In the genomic region with DNA sequence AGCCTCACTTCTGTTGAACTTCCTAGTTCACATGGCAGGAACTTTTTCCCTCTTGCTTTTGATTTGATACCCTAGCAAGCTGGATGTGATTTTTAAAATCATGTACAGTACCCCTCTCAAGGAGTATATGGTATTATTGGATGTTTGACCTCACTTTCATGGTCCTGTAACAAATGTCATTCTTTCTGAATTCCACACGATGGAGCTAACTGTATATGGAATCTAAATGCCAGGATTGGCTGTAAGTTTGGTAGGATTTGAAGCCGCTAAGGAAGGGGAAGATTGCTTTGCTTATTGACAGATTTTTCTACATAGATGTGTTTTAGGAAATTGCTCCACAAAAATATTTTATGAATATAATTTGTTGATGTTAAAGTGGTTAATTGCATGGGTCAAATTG, we compare ENCODE assay signal across 8 cellular contexts. TPM values are rescaled to one million over a fixed set of nuclear protein-coding genes. Genes with fewer than 3 reads are reported as not detected.
DNase-seq lines count a peak whose midpoint lies in the region; ATAC-seq and TF ChIP-seq lines count a peak whose summit lies in the region.

No MANE protein-coding gene starts in this region.

- ATAC-seq in GM23338 (peak; percentile 80), RWPE2 (ENCODE audit: low read depth) (peak; percentile 57; the same call in 2 of the 3 replicates)

- no peaks in the 10 kb centered on the region for H3K36me3 ChIP-seq in GM23338 (ENCODE audit: insufficient read depth)
- no peaks in the 10 kb centered on the region for H3K36me3 ChIP-seq in RWPE2 (ENCODE audit: low read depth)
- H3K36me3 ChIP-seq in spleen: peaks cover 0 to 17% (median 2%) of the 10 kb centered on the region in 6 donors
- H3K36me3 ChIP-seq in MG63: no peaks in the 10 kb centered on the region

- peak; percentile 60 for TF ChIP-seq CTCF in AG04450 (IDR thresholded peaks at IDR 0.05; ENCODE audit: low read depth, low read length)
- peak; percentile 80 to 84 for TF ChIP-seq CTCF in GM23338 (conservative IDR thresholded peaks at IDR 0.05; ENCODE audit: low read depth in 2 of 2)
- TF ChIP-seq CTCF in RWPE2 (IDR thresholded peaks at IDR 0.05; ENCODE audit: poor library complexity, severe bottlenecking): peak; percentile 73
- TF ChIP-seq CTCF in spleen (IDR thresholded peaks at IDR 0.05 in 8 of 11, conservative IDR thresholded peaks at IDR 0.05 in 3 of 11): peak in 7 of 11 experiments; percentile 19 to 43 (median 34)

- no peaks in the 10 kb centered on the region for H4K20me1 ChIP-seq in GM23338 (replicated peaks; ENCODE audit: insufficient read depth)

- H3K27ac ChIP-seq in AG04450 (ENCODE audit: low read depth, low read length) (no peak overlapping the region), GM23338 (ENCODE audit: low read depth) (no peak overlapping the region), RWPE2 (ENCODE audit: poor library complexity, severe bottlenecking) (no peak overlapping the region), spleen (no peak overlapping the region)

- no peak overlapping the region for H2AFZ ChIP-seq in GM23338

- DNase-seq in AG04450 (ENCODE audit: low read depth, low spot score) (no peak), GM23338 (ENCODE audit: low spot score) (peak; percentile 70), RWPE2 (ENCODE audit: low spot score) (no peak), globus pallidus (ENCODE audit: low spot score) (peak; percentile 45), spleen (no peak), MG63 (no peak)
- no peak for DNase-seq in activated T-cell treated with anti-CD3 and anti-CD28 coated beads, Interleukin-2, amount 50 U/mL, for 24 hours
- DNase-seq in activated T-helper 2 cell treated with anti-CD3 and anti-CD28 coated beads, Interferon-gamma antibody, Interleukin-2, Interleukin-4, amounts not matched to agents 10 μg/mL and 5 μg/mL and 100 μg/mL, durations not matched to agents 14 hours and 24 hours and 36 hours (ENCODE audit: low spot score): no peak

- H3K4me3 Mint-ChIP-seq in GM23338: no peak overlapping the region
- H3K4me3 Mint-ChIP-seq in activated T-cell treated with anti-CD3 and anti-CD28 coated beads, Interleukin-2, amount 50 U/mL, for 24 hours: no peak overlapping the region
- H3K4me3 Mint-ChIP-seq in activated T-helper 2 cell treated with anti-CD3 and anti-CD28 coated beads, Interferon-gamma antibody, Interleukin-2, Interleukin-4, amounts not matched to agents 10 μg/mL and 5 μg/mL and 100 μg/mL, durations not matched to agents 14 hours and 24 hours and 36 hours (ENCODE audit: low read depth): no peak overlapping the region

- H3K36me3 Mint-ChIP-seq in GM23338 (ENCODE audit: low read depth): peaks cover 5% of the 10 kb centered on the region; the same call in 2 of the 3 replicates
- H3K36me3 Mint-ChIP-seq in activated T-cell treated with anti-CD3 and anti-CD28 coated beads, Interleukin-2, amount 50 U/mL, for 24 hours (ENCODE audit: low read depth): peaks cover 39% of the 10 kb centered on the region
- peaks cover 12% of the 10 kb centered on the region for H3K36me3 Mint-ChIP-seq in activated T-helper 2 cell treated with anti-CD3 and anti-CD28 coated beads, Interferon-gamma antibody, Interleukin-2, Interleukin-4, amounts not matched to agents 10 μg/mL and 5 μg/mL and 100 μg/mL, durations not matched to agents 14 hours and 24 hours and 36 hours (ENCODE audit: low read depth)

- H3K27ac Mint-ChIP-seq in GM23338: no peak overlapping the region
- no peak overlapping the region for H3K27ac Mint-ChIP-seq in activated T-cell treated with anti-CD3 and anti-CD28 coated beads, Interleukin-2, amount 50 U/mL, for 24 hours
- H3K27ac Mint-ChIP-seq in activated T-helper 2 cell treated with anti-CD3 and anti-CD28 coated beads, Interferon-gamma antibody, Interleukin-2, Interleukin-4, amounts not matched to agents 10 μg/mL and 5 μg/mL and 100 μg/mL, durations not matched to agents 14 hours and 24 hours and 36 hours: no peak overlapping the region

- H3K27me3 ChIP-seq in AG04450 (ENCODE audit: control insufficient read depth, insufficient read depth, low read length) (no peaks in the 10 kb centered on the region), GM23338 (ENCODE audit: insufficient read depth) (no peaks in the 10 kb centered on the region), RWPE2 (ENCODE audit: insufficient read depth, poor library complexity, severe bottlenecking) (no peaks in the 10 kb centered on the region), spleen (replicated peaks in 1 of 7) (no peaks in the 10 kb centered on the region), MG63 (no peaks in the 10 kb centered on the region)

- CTCF ChIA-PET in AG04450 (lab: Charles Lee): interaction anchor here (0.5 to 3.0 kb wide), 41 partner anchors 9 to 762 kb away, joined by 3 to 69 read pairs (median 4); a partner anchor contains a TSS

- H3K4me2 ChIP-seq in GM23338: no peak overlapping the region

- POLR2A ChIA-PET in AG04450 (lab: Yijun Ruan, JAX): no interaction called here

- H3K27me3 Mint-ChIP-seq in GM23338 (ENCODE audit: insufficient read depth, low read depth, poor library complexity): peaks cover 3% of the 10 kb centered on the region
- no peaks in the 10 kb centered on the region for H3K27me3 Mint-ChIP-seq in activated T-cell treated with anti-CD3 and anti-CD28 coated beads, Interleukin-2, amount 50 U/mL, for 24 hours
- H3K27me3 Mint-ChIP-seq in activated T-helper 2 cell treated with anti-CD3 and anti-CD28 coated beads, Interferon-gamma antibody, Interleukin-2, Interleukin-4, amounts not matched to agents 10 μg/mL and 5 μg/mL and 100 μg/mL, durations not matched to agents 14 hours and 24 hours and 36 hours (ENCODE audit: low read depth): no peaks in the 10 kb centered on the region

- H3K4me1 ChIP-seq in GM23338 (ENCODE audit: insufficient read depth) (no peaks in the 10 kb centered on the region), RWPE2 (ENCODE audit: insufficient read depth, poor library complexity, severe bottlenecking) (peaks cover 18% of the 10 kb centered on the region), spleen (peaks cover 0 to 10% (median 0%) of the 10 kb centered on the region in 6 donors)

- H3F3A ChIP-seq in GM23338 (replicated peaks; ENCODE audit: low read depth): no peaks in the 10 kb centered on the region

- 36 to 46% (median 45%) methylated on average over 2 of the region's 2 CpGs for WGBS in spleen, 5 donors

- H3K4me1 Mint-ChIP-seq in GM23338: peaks cover 5% of the 10 kb centered on the region
- peaks cover 14% of the 10 kb centered on the region for H3K4me1 Mint-ChIP-seq in activated T-cell treated with anti-CD3 and anti-CD28 coated beads, Interleukin-2, amount 50 U/mL, for 24 hours (ENCODE audit: low read depth)
- H3K4me1 Mint-ChIP-seq in activated T-helper 2 cell treated with anti-CD3 and anti-CD28 coated beads, Interferon-gamma antibody, Interleukin-2, Interleukin-4, amounts not matched to agents 10 μg/mL and 5 μg/mL and 100 μg/mL, durations not matched to agents 14 hours and 24 hours and 36 hours (ENCODE audit: low read depth): peaks cover 12% of the 10 kb centered on the region

- intact Hi-C loops in spleen (cut with DNase I; ENCODE audit: low total_unique reads): loop anchor here (10.0 kb wide), 1 partner anchor 731 kb away; no protein-coding TSS in a partner anchor
- intact Hi-C loops in activated T-helper 2 cell treated with anti-CD3 and anti-CD28 coated beads, Interferon-gamma antibody, Interleukin-2, Interleukin-4, amounts not matched to agents 10 μg/mL and 5 μg/mL and 100 μg/mL, durations not matched to agents 14 hours and 24 hours and 36 hours (cut with micrococcal nuclease): no loop called here

- H3K9me2 ChIP-seq in GM23338 (ENCODE audit: insufficient read depth): no peaks in the 10 kb centered on the region

- no peaks in the 10 kb centered on the region for H3K79me2 ChIP-seq in GM23338 (replicated peaks; ENCODE audit: insufficient read depth)

- H3K4me3 ChIP-seq in AG04450 (ENCODE audit: low read depth, low read length) (no peak overlapping the region), GM23338 (no peak overlapping the region), RWPE2 (ENCODE audit: severe bottlenecking) (no peak overlapping the region), spleen (no peak overlapping the region), MG63 (no peak overlapping the region)

- H3K9me3 Mint-ChIP-seq in GM23338: no peaks in the 10 kb centered on the region
- no peaks in the 10 kb centered on the region for H3K9me3 Mint-ChIP-seq in activated T-cell treated with anti-CD3 and anti-CD28 coated beads, Interleukin-2, amount 50 U/mL, for 24 hours
- no peaks in the 10 kb centered on the region for H3K9me3 Mint-ChIP-seq in activated T-helper 2 cell treated with anti-CD3 and anti-CD28 coated beads, Interferon-gamma antibody, Interleukin-2, Interleukin-4, amounts not matched to agents 10 μg/mL and 5 μg/mL and 100 μg/mL, durations not matched to agents 14 hours and 24 hours and 36 hours

- no peaks in the 10 kb centered on the region for H3K9me3 ChIP-seq in AG04450 (ENCODE audit: control insufficient read depth, insufficient read depth, low read length)
- no peaks in the 10 kb centered on the region for H3K9me3 ChIP-seq in RWPE2 (ENCODE audit: severe bottlenecking)
- peaks cover 0 to 5% (median 0%) of the 10 kb centered on the region in 8 donors for H3K9me3 ChIP-seq in spleen
- no peaks in the 10 kb centered on the region for H3K9me3 ChIP-seq in MG63

- no peak for TF ChIP-seq POLR2A in spleen (IDR thresholded peaks at IDR 0.05)

TF ChIP-seq in GM23338, 12 proteins besides CTCF, POLR2A, EP300 and RAD21 (continues in another document):
- TF ChIP-seq CREB1 (CRISPR knock-in tag; IDR thresholded peaks at IDR 0.05; ENCODE audit: low read depth) (no peak), POLR2AphosphoS5 (IDR thresholded peaks at IDR 0.05; ENCODE audit: low read depth) (no peak)

RNA-seq across cellular contexts. Expression of a gene that starts 18.3 kb away (rescaled TPM):
- polyA plus RNA-seq in AG04450 (2011; rRNA removed) (15.0 and 19.5 TPM in 2 replicates), GM23338 (2016; fragmentation: Nextera tagmentation; extraction: Ambion mirVana) (34.0 and 41.9 TPM in 2 replicates), spleen (10 to 100 TPM in 2 of 3 donors, 1 to 10 TPM in 1; 8.1 to 15.3 (median 12.0) TPM)
- 8.3 and 13.5 TPM in 2 replicates for polyA minus RNA-seq in AG04450 (2011; rRNA and poly(A)+ RNA removed)
- total RNA-seq in GM23338 (2014; rRNA removed; shearing (Covaris generic)): 36.0 and 59.0 TPM in 2 replicates
- 10 to 100 TPM in 6 of 7 donors, 1 to 10 TPM in 1; 9.3 to 24.8 (median 12.0) TPM for total RNA-seq in spleen
- 14.8 and 15.4 TPM in 2 replicates for total RNA-seq in MG63 (2014; rRNA removed; shearing (Covaris generic); ENCODE audit: low replicate concordance)
- total RNA-seq in activated T-helper 2 cell treated with anti-CD3 and anti-CD28 coated beads, Interferon-gamma antibody, Interleukin-2, Interleukin-4, amounts not matched to agents 10 μg/mL and 5 μg/mL and 100 μg/mL, durations not matched to agents 14 hours and 24 hours and 36 hours: 26.0 and 29.9 TPM in 2 replicates

RNA-seq across cellular contexts. Expression of a gene that starts 18.4 kb away (rescaled TPM):
- polyA plus RNA-seq in AG04450 (2011; rRNA removed): 5.2 and 6.7 TPM in 2 replicates
- polyA minus RNA-seq in AG04450 (2011; rRNA and poly(A)+ RNA removed): 3.1 and 4.4 TPM in 2 replicates
- 18.4 and 19.6 TPM in 2 replicates for total RNA-seq in GM23338 (2014; rRNA removed; shearing (Covaris generic))
- polyA plus RNA-seq in GM23338 (2016; fragmentation: Nextera tagmentation; extraction: Ambion mirVana): 10.6 and 12.4 TPM in 2 replicates
- total RNA-seq in spleen: 10 to 100 TPM in 6 of 7 donors, 1 to 10 TPM in 1; 7.5 to 15.9 (median 10.6) TPM
- 1 to 10 TPM; 2.7 to 3.9 (median 2.9) TPM for polyA plus RNA-seq in spleen
- total RNA-seq in MG63 (2014; rRNA removed; shearing (Covaris generic); ENCODE audit: low replicate concordance): 1.2 and 3.6 TPM in 2 replicates
- total RNA-seq in activated T-helper 2 cell treated with anti-CD3 and anti-CD28 coated beads, Interferon-gamma antibody, Interleukin-2, Interleukin-4, amounts not matched to agents 10 μg/mL and 5 μg/mL and 100 μg/mL, durations not matched to agents 14 hours and 24 hours and 36 hours: 11.0 and 12.3 TPM in 2 replicates

Comparison
In these comparisons a context has a peak if more than half of its experiments do, and no peak if none do; other contexts are left out.
1. DNase-seq: peak in GM23338 (single experiment) and globus pallidus (single experiment); none in AG04450 (single experiment), RWPE2 (single experiment), spleen (single experiment), activated T-cell treated with anti-CD3 and anti-CD28 coated beads, Interleukin-2, amount 50 U/mL, for 24 hours (single experiment), MG63 (single experiment) and activated T-helper 2 cell treated with anti-CD3 and anti-CD28 coated beads, Interferon-gamma antibody, Interleukin-2, Interleukin-4, amounts not matched to agents 10 μg/mL and 5 μg/mL and 100 μg/mL, durations not matched to agents 14 hours and 24 hours and 36 hours (single experiment).
2. Peak in every context shown above with its lines, with median percentiles within 50 percentile points of each other: CTCF ChIP-seq.